23 cellular contexts compared by ENCODE assay signal in the genomic region with DNA sequence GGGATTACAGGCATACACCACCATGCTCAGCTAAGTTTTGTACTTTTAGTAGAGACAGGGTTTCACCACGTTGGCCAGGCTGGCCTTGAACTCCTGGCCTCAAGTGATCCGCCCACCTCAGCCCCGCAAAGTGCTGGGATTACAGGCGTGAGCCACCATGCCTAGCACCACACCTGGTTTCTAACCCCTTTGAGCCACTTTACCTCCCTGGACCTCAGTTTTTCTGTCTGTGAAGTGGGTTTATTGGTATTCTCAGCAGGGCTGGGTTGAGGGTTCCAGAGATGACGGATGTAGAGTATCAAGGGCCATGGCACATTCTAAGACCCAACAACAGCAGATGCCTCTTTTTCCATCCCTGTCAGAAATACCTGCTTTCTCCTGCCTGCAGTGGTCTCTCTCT. TPM values are rescaled to one million over a fixed set of nuclear protein-coding genes. Genes with fewer than 3 reads are reported as not detected.
DNase-seq lines count a peak whose midpoint lies in the region; ATAC-seq and TF ChIP-seq lines count a peak whose summit lies in the region.
"Had no signal": no experiment of that assay in that cellular context is flagged by ENCODE, and none has a peak within 500 bp of the region (broad histone marks: within the 10 kb centered on the region; RNA-seq: fewer than 3 reads in every experiment).

No MANE protein-coding gene starts in this region.

- POLR2A ChIA-PET in activated CD8-positive, alpha-beta T cell treated with anti-CD3 and anti-CD28 coated beads, Interleukin-2, amount 10 ng/mL, durations not matched to agents 7 days and 5 days (lab: Charles Lee), result no interaction called here
- POLR2A ChIA-PET in activated CD8-positive, alpha-beta T cell treated with anti-CD3 and anti-CD28 coated beads for 36 hours (lab: Charles Lee), result no interaction called here

- 91 to 96% methylated on average over 5 of the region's 5 CpGs for WGBS in lung, 2 donors
- 83 to 88% (median 86%) methylated on average over 5 of the region's 5 CpGs for WGBS in spleen, 5 donors

- H3K27me3 Mint-ChIP-seq in activated CD8-positive, alpha-beta T cell treated with anti-CD3 and anti-CD28 coated beads, Interleukin-2, amount 10 ng/mL, durations not matched to agents 7 days and 5 days (ENCODE audit: low read depth), result no peaks in the 10 kb centered on the region
- H3K27me3 Mint-ChIP-seq in activated CD8-positive, alpha-beta T cell treated with anti-CD3 and anti-CD28 coated beads for 36 hours, result no peaks in the 10 kb centered on the region
- H3K27me3 Mint-ChIP-seq in nephron progenitor cell (ENCODE audit: low read depth, poor library complexity), result no peaks in the 10 kb centered on the region
- H3K27me3 Mint-ChIP-seq: CD4-positive, alpha-beta memory T cell had no signal

- H3K27ac Mint-ChIP-seq in activated CD8-positive, alpha-beta T cell treated with anti-CD3 and anti-CD28 coated beads, Interleukin-2, amount 10 ng/mL, durations not matched to agents 7 days and 5 days, result no peak overlapping the region
- H3K27ac Mint-ChIP-seq in activated CD8-positive, alpha-beta T cell treated with anti-CD3 and anti-CD28 coated beads for 36 hours, result no peak overlapping the region
- no peak overlapping the region for H3K27ac Mint-ChIP-seq in nephron progenitor cell
- H3K27ac Mint-ChIP-seq: CD4-positive, alpha-beta memory T cell had no signal

- no peak for TF ChIP-seq CTCF in activated CD8-positive, alpha-beta T cell treated with anti-CD3 and anti-CD28 coated beads for 36 hours (IDR thresholded peaks at IDR 0.05)
- TF ChIP-seq CTCF in lung (IDR thresholded peaks at IDR 0.05; ENCODE audit: control extremely low read depth, extremely low read depth) (no peak), spleen (IDR thresholded peaks at IDR 0.05 in 8 of 11, conservative IDR thresholded peaks at IDR 0.05 in 3 of 11) (no peak), nephron progenitor cell (IDR thresholded peaks at IDR 0.05) (no peak)

- peak; percentile 9 for DNase-seq in activated CD8-positive, alpha-beta T cell treated with anti-CD3 and anti-CD28 coated beads, Interleukin-2, amount 10 ng/mL, durations not matched to agents 7 days and 5 days
- no peak for DNase-seq in activated CD8-positive, alpha-beta T cell treated with anti-CD3 and anti-CD28 coated beads for 36 hours
- peak; percentile 8 for DNase-seq in activated CD8-positive, alpha-beta memory T cell treated with anti-CD3 and anti-CD28 coated beads, Interleukin-2, amount 50 U/mL, for 48 hours
- peak; percentile 21 for DNase-seq in lung (ENCODE audit: low spot score)
- DNase-seq in spleen, result peak; percentile 54
- no peak for DNase-seq in nephron progenitor cell
- no peak for DNase-seq in NCI-H2029 treated with DMSO at 0.1 percent for 48 hours (lab: John Stamatoyannopoulos, UW)
- DNase-seq: 8988T; Caco-2; CD4-positive, alpha-beta memory T cell; DMS 273 treated with DMSO at 0.1 percent for 48 hours; GOT3; HCEC 1CT; NCI-H1105; NCI-H2081 treated with DMSO at 0.1 percent for 48 hours; NCI-H2171 treated with DMSO at 0.1 percent for 48 hours; NCI-H524 treated with DMSO at 0.1 percent for 48 hours; NCI-H82 had no signal

- H3K4me1 Mint-ChIP-seq in activated CD8-positive, alpha-beta T cell treated with anti-CD3 and anti-CD28 coated beads, Interleukin-2, amount 10 ng/mL, durations not matched to agents 7 days and 5 days (ENCODE audit: low read depth), result no peaks in the 10 kb centered on the region
- H3K4me1 Mint-ChIP-seq in activated CD8-positive, alpha-beta T cell treated with anti-CD3 and anti-CD28 coated beads for 36 hours (ENCODE audit: low read depth), result no peaks in the 10 kb centered on the region
- H3K4me1 Mint-ChIP-seq in nephron progenitor cell, result peaks cover 13% of the 10 kb centered on the region
- H3K4me1 Mint-ChIP-seq: CD4-positive, alpha-beta memory T cell had no signal

- H3K27me3 ChIP-seq in lung (ENCODE audit: control insufficient read depth, insufficient read depth), result no peaks in the 10 kb centered on the region
- no peaks in the 10 kb centered on the region for H3K27me3 ChIP-seq in spleen (replicated peaks in 1 of 7)
- H3K27me3 ChIP-seq: BLaER1 treated with 17β-estradiol and CSF1 and Interleukin-3, amounts not matched to agents 10 nM and 100 nM; Peyer's patch had no signal

- no peaks in the 10 kb centered on the region for H3K9me3 Mint-ChIP-seq in activated CD8-positive, alpha-beta T cell treated with anti-CD3 and anti-CD28 coated beads, Interleukin-2, amount 10 ng/mL, durations not matched to agents 7 days and 5 days (ENCODE audit: insufficient read depth)
- no peaks in the 10 kb centered on the region for H3K9me3 Mint-ChIP-seq in activated CD8-positive, alpha-beta T cell treated with anti-CD3 and anti-CD28 coated beads for 36 hours
- H3K9me3 Mint-ChIP-seq in nephron progenitor cell, result peaks cover 27% of the 10 kb centered on the region

- H3K36me3 Mint-ChIP-seq in activated CD8-positive, alpha-beta T cell treated with anti-CD3 and anti-CD28 coated beads, Interleukin-2, amount 10 ng/mL, durations not matched to agents 7 days and 5 days (ENCODE audit: low read depth), result no peaks in the 10 kb centered on the region
- no peaks in the 10 kb centered on the region for H3K36me3 Mint-ChIP-seq in activated CD8-positive, alpha-beta T cell treated with anti-CD3 and anti-CD28 coated beads for 36 hours (ENCODE audit: low read depth)
- peaks cover 71% of the 10 kb centered on the region for H3K36me3 Mint-ChIP-seq in nephron progenitor cell (ENCODE audit: low read depth)
- H3K36me3 Mint-ChIP-seq: CD4-positive, alpha-beta memory T cell had no signal

- no peak for ATAC-seq in activated CD8-positive, alpha-beta T cell treated with anti-CD3 and anti-CD28 coated beads, Interleukin-2, amount 10 ng/mL, durations not matched to agents 7 days and 5 days
- no peak for ATAC-seq in activated CD8-positive, alpha-beta T cell treated with anti-CD3 and anti-CD28 coated beads for 36 hours
- ATAC-seq in lung (ENCODE audit: insufficient read depth, low FRiP score), result no peak
- no peak for ATAC-seq in HG03354 (IDR thresholded peaks at IDR 0.05; ENCODE audit: poor library complexity, severe bottlenecking, unreplicated experiment)

- H3K4me1 ChIP-seq in lung (ENCODE audit: control insufficient read depth in 2 of 2, insufficient read depth in 2 of 2, low read length in 2 of 2) (no peaks in the 10 kb centered on the region), spleen (peaks cover 0 to 8% (median 0%) of the 10 kb centered on the region in 6 donors)
- H3K4me1 ChIP-seq: Caco-2, Peyer's patch had no signal

- CTCF ChIA-PET in activated CD8-positive, alpha-beta T cell treated with anti-CD3 and anti-CD28 coated beads, Interleukin-2, amount 10 ng/mL, durations not matched to agents 7 days and 5 days (lab: Charles Lee), result no interaction called here
- CTCF ChIA-PET in activated CD8-positive, alpha-beta T cell treated with anti-CD3 and anti-CD28 coated beads for 36 hours (lab: Charles Lee), result interaction anchor here (0.6 kb wide), 1 partner anchor 18 kb away, joined by 3 read pairs; no protein-coding TSS in a partner anchor

- TF ChIP-seq POLR2A in spleen (IDR thresholded peaks at IDR 0.05), result no peak

- H3K36me3 ChIP-seq in lung (ENCODE audit: control insufficient read depth in 2 of 2, insufficient read depth in 2 of 2, low read length in 2 of 2) (peaks cover 3 to 23% of the 10 kb centered on the region in 2 donors), spleen (peaks cover 0 to 62% (median 17%) of the 10 kb centered on the region in 6 donors)

- H3K9me3 ChIP-seq in lung (ENCODE audit: control insufficient read depth in 2 of 2, insufficient read depth in 1 of 2, low read length in 1 of 2), result peaks cover 0 to 8% of the 10 kb centered on the region in 2 donors
- H3K9me3 ChIP-seq in spleen, result peaks cover 0 to 4% (median 0%) of the 10 kb centered on the region in 8 donors
- H3K9me3 ChIP-seq: Caco-2, Peyer's patch had no signal

- H3K27ac ChIP-seq in lung (ENCODE audit: low read depth in 1 of 2, low read length in 1 of 2), result no peak overlapping the region
- H3K27ac ChIP-seq in spleen, result no peak overlapping the region
- H3K27ac ChIP-seq: BLaER1 treated with 17β-estradiol and CSF1 and Interleukin-3, amounts not matched to agents 10 nM and 100 nM; KMS-11; Peyer's patch had no signal

- H3K4me3 ChIP-seq in lung (no peak overlapping the region), spleen (no peak overlapping the region)
- H3K4me3 ChIP-seq: BLaER1 treated with 17β-estradiol and CSF1 and Interleukin-3, amounts not matched to agents 10 nM and 100 nM; Peyer's patch had no signal

- intact Hi-C loops in activated CD8-positive, alpha-beta T cell treated with anti-CD3 and anti-CD28 coated beads for 36 hours (cut with micrococcal nuclease), result no loop called here
- intact Hi-C loops in spleen (cut with DNase I; ENCODE audit: low total_unique reads), result no loop called here

- no peak overlapping the region for H3K4me3 Mint-ChIP-seq in activated CD8-positive, alpha-beta T cell treated with anti-CD3 and anti-CD28 coated beads, Interleukin-2, amount 10 ng/mL, durations not matched to agents 7 days and 5 days
- no peak overlapping the region for H3K4me3 Mint-ChIP-seq in activated CD8-positive, alpha-beta T cell treated with anti-CD3 and anti-CD28 coated beads for 36 hours
- H3K4me3 Mint-ChIP-seq in nephron progenitor cell, result no peak overlapping the region
- H3K4me3 Mint-ChIP-seq: CD4-positive, alpha-beta memory T cell had no signal

RNA-seq across cellular contexts. Expression of a gene that starts 38.6 kb away (rescaled TPM):
- total RNA-seq in activated CD8-positive, alpha-beta T cell treated with anti-CD3 and anti-CD28 coated beads, Interleukin-2, amount 10 ng/mL, durations not matched to agents 7 days and 5 days, result not detected
- not detected for total RNA-seq in activated CD8-positive, alpha-beta T cell treated with anti-CD3 and anti-CD28 coated beads for 36 hours
- total RNA-seq in lung, result 1 to 10 TPM; 1.2 to 3.7 TPM
- 1 to 10 TPM in 1 of 2 donors, under 1 TPM in 1; 0.47 to 2.0 TPM for polyA plus RNA-seq in lung
- 1 to 10 TPM in 1 of 7 donors, not detected in 6; 1.6 TPM for total RNA-seq in spleen
- polyA plus RNA-seq in spleen, result under 1 TPM in 2 of 3 donors, not detected in 1; 0.09 to 0.12 TPM
- total RNA-seq: CD4-positive, alpha-beta memory T cell had no signal
- polyA plus RNA-seq: CD4-positive, alpha-beta memory T cell had no signal

RNA-seq across cellular contexts. Expression of a gene that starts 59.6 kb away (rescaled TPM):
- total RNA-seq in activated CD8-positive, alpha-beta T cell treated with anti-CD3 and anti-CD28 coated beads, Interleukin-2, amount 10 ng/mL, durations not matched to agents 7 days and 5 days, result not detected
- not detected for total RNA-seq in activated CD8-positive, alpha-beta T cell treated with anti-CD3 and anti-CD28 coated beads for 36 hours
- total RNA-seq in lung (1 to 10 TPM; 4.7 to 4.8 TPM), spleen (1 to 10 TPM in 2 of 7 donors, not detected in 5; 1.0 to 1.5 TPM)
- polyA plus RNA-seq in lung (1 to 10 TPM in 1 of 2 donors, under 1 TPM in 1; 0.47 to 6.7 TPM), spleen (under 1 TPM; 0.20 to 0.26 (median 0.23) TPM)
- total RNA-seq: CD4-positive, alpha-beta memory T cell; HT1080 had no signal
- polyA plus RNA-seq: CD4-positive, alpha-beta memory T cell had no signal

Comparison
In these comparisons a context has a peak if more than half of its experiments do, and no peak if none do; other contexts are left out.
1. DNase-seq: peak in activated CD8-positive, alpha-beta T cell treated with anti-CD3 and anti-CD28 coated beads, Interleukin-2, amount 10 ng/mL, durations not matched to agents 7 days and 5 days (single experiment), activated CD8-positive, alpha-beta memory T cell treated with anti-CD3 and anti-CD28 coated beads, Interleukin-2, amount 50 U/mL, for 48 hours (single experiment), lung (single experiment) and spleen (single experiment); none in activated CD8-positive, alpha-beta T cell treated with anti-CD3 and anti-CD28 coated beads for 36 hours (single experiment), nephron progenitor cell (single experiment) and NCI-H2029 treated with DMSO at 0.1 percent for 48 hours (single experiment).